12 cellular contexts compared by ENCODE assay signal in genomic region chr16:15509593-15510520, GRCh38.
DNase-seq lines count a peak whose midpoint lies in the region; ATAC-seq and TF ChIP-seq lines count a peak whose summit lies in the region.
"Had no signal": no experiment of that assay in that cellular context is flagged by ENCODE, and none has a peak within 500 bp of the region (broad histone marks: within the 10 kb centered on the region; RNA-seq: fewer than 3 reads in every experiment).

No MANE protein-coding gene starts in this region.

- CTCF ChIA-PET in A673 (lab: Charles Lee): interaction anchor here (1.4 kb wide), 1 partner anchor 82 kb away, joined by 6 read pairs; no protein-coding TSS in a partner anchor

- H3K4me1 ChIP-seq in A673 (ENCODE audit: insufficient read depth, low read length, poor library complexity, severe bottlenecking) (peaks cover 12% of the 10 kb centered on the region), aorta (ENCODE audit: control insufficient read depth in 1 of 2, insufficient read depth in 2 of 2, low read length in 2 of 2) (peaks cover 0 to 4% of the 10 kb centered on the region in 2 donors)
- H3K4me1 ChIP-seq: adrenal gland had no signal

- intact Hi-C loops in A673 (cut with micrococcal nuclease; ENCODE audit: unreplicated experiment) (no loop called here), Right ventricle myocardium superior (cut with DNase I) (no loop called here), aorta (cut with DNase I) (no loop called here)

- H3K27me3 ChIP-seq in A673 (replicated peaks; ENCODE audit: insufficient read depth, low read depth, low read length, poor library complexity): no peaks in the 10 kb centered on the region
- H3K27me3 ChIP-seq in aorta (ENCODE audit: control insufficient read depth in 1 of 2, insufficient read depth in 2 of 2, low read length in 1 of 2): no peaks in the 10 kb centered on the region
- H3K27me3 ChIP-seq: adrenal gland had no signal

- ATAC-seq in Right ventricle myocardium superior (ENCODE audit: poor library complexity) (no peak), HG02798 (IDR thresholded peaks at IDR 0.05; ENCODE audit: poor library complexity, unreplicated experiment) (no peak), HG03108 (IDR thresholded peaks at IDR 0.05; ENCODE audit: unreplicated experiment) (no peak), aorta (ENCODE audit: low FRiP score) (no peak)

- H3K4me3 ChIP-seq in A673 (ENCODE audit: low read depth, low read length, poor library complexity, severe bottlenecking) (no peak overlapping the region), aorta (ENCODE audit: low read length in 2 of 2) (no peak overlapping the region)
- H3K4me3 ChIP-seq: adrenal gland, hepatocyte had no signal

- POLR2A ChIA-PET in A673 (lab: Charles Lee; ENCODE audit: low non-redundant PET): interaction anchor here (0.6 kb wide), 1 partner anchor 136 kb away, joined by 3 read pairs; no protein-coding TSS in a partner anchor

- no peaks in the 10 kb centered on the region for H3K36me3 ChIP-seq in A673 (ENCODE audit: insufficient read depth, low read length, poor library complexity, severe bottlenecking)
- no peaks in the 10 kb centered on the region for H3K36me3 ChIP-seq in aorta (ENCODE audit: control insufficient read depth in 1 of 2, insufficient read depth in 2 of 2, low read length in 1 of 2)
- H3K36me3 ChIP-seq: adrenal gland had no signal

- no peaks in the 10 kb centered on the region for H3K9me3 ChIP-seq in A673 (ENCODE audit: low read depth, low read length, poor library complexity, severe bottlenecking)
- H3K9me3 ChIP-seq in aorta (ENCODE audit: control insufficient read depth, low read length): no peaks in the 10 kb centered on the region
- H3K9me3 ChIP-seq: adrenal gland had no signal

- DNase-seq in A673 (ENCODE audit: low spot score): peak; percentile 39
- DNase-seq in ELR (ENCODE audit: low read depth): peak; percentile 17
- peak in 4 of 5 experiments; percentile 0 to 87 (median 16) for DNase-seq in T-helper 2 cell
- peak; percentile 80 for DNase-seq in fibroblast of peridontal ligament (ENCODE audit: extremely low read depth)
- no peak for DNase-seq in Right ventricle myocardium superior
- no peak for DNase-seq in aorta
- DNase-seq: adrenal gland, right cardiac atrium had no signal

- no TSS peak for BruUV-seq in A673 (replicated peaks; lab: Mats Ljungman, UMichigan)

- no peak overlapping the region for H3K27ac ChIP-seq in A673 (ENCODE audit: low read depth, low read length, poor library complexity, severe bottlenecking)
- H3K27ac ChIP-seq in aorta (ENCODE audit: low read depth in 1 of 2, low read length in 2 of 2): no peak overlapping the region
- H3K27ac ChIP-seq: adrenal gland, hepatocyte, RWPE1 had no signal

- 88 to 90% methylated on average over 19 of the region's 19 CpGs for WGBS in aorta, 2 donors

- TF ChIP-seq CTCF in A673 (conservative IDR thresholded peaks at IDR 0.05; ENCODE audit: low read depth, low read length): no peak

Comparison
In these comparisons a context has a peak if more than half of its experiments do, and no peak if none do; other contexts are left out.
1. DNase-seq: peak in A673 (single experiment), ELR (single experiment), T-helper 2 cell (4 of 5) and fibroblast of peridontal ligament (single experiment); none in Right ventricle myocardium superior (single experiment) and aorta (0 of 2).